Comparison of ENCODE assay signal across 16 cellular contexts in the genomic region with DNA sequence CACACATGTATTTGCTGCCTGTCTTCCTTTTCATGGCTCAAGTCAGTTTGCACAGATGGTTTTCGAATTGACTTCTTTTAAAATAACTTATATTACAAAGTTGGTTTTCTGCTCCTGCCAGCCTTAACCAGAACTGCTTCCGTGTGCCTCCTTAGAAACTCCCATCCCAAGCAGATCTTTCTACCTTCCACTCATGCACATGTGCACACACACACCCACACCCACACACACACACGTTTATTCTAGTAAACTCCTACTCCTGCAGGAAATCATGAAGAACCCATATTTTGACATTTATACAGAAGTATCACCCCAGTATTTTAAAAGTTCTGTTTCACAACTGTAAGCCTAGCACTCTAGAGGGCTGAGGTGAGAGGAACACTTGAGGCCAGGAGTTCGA.
"Had no signal": no experiment of that assay in that cellular context is flagged by ENCODE, and none has a peak within 500 bp of the region (broad histone marks: within the 10 kb centered on the region; RNA-seq: fewer than 3 reads in every experiment).

No MANE protein-coding gene starts in this region.

- H3K4me1 ChIP-seq: colonic mucosa had no signal

- H3K36me3 ChIP-seq: colonic mucosa, neutrophil had no signal

- H3K4me2 ChIP-seq: hepatocyte had no signal

- H3K27ac ChIP-seq: colonic mucosa, hepatocyte, neutrophil, skin epidermis had no signal

- H3K9me3 ChIP-seq: colonic mucosa, neutrophil had no signal

- H3K27me3 ChIP-seq: colonic mucosa, hepatocyte, neutrophil had no signal

- H3K4me3 ChIP-seq: colonic mucosa, hepatocyte, skin epidermis had no signal

- DNase-seq: colonic mucosa; effector CD4-positive, alpha-beta T cell; endodermal cell; erythroblast; foreskin melanocyte; kidney glomerular epithelial cell; naive thymus-derived CD8-positive, alpha-beta T cell; posterior cingulate gyrus; stimulated activated CD4-positive, alpha-beta T cell treated with anti-CD3 and anti-CD28 coated beads, Interleukin-12 subunit alpha, Interleukin-12 subunit beta, amount 100 ng/mL, for 4 hours; stimulated activated CD4-positive, alpha-beta T cell treated with anti-CD3 and anti-CD28 coated beads, Interleukin-2, amount 100 ng/mL, for 48 hours; stimulated activated naive CD4-positive, alpha-beta T cell treated with Interleukin-2 at 50 U/mL for 16 hours; trophoblast cell had no signal

- H3K79me2 ChIP-seq: hepatocyte had no signal

- H2AFZ ChIP-seq: hepatocyte had no signal

- ATAC-seq: naive thymus-derived CD8-positive, alpha-beta T cell; sciatic nerve had no signal
